ENCODE assay signal across 9 cellular contexts in genomic region chr1:96236156-96236739, GRCh38.
DNase-seq lines count a peak whose midpoint lies in the region; ATAC-seq, FAIRE-seq and TF ChIP-seq lines count a peak whose summit lies in the region.
"Had no signal": no experiment of that assay in that cellular context is flagged by ENCODE, and none has a peak within 500 bp of the region (broad histone marks: within the 10 kb centered on the region; RNA-seq: fewer than 3 reads in every experiment).

No MANE protein-coding gene starts in this region.

- ATAC-seq in HepG2 (no peak), HG02610 (IDR thresholded peaks at IDR 0.05; ENCODE audit: unreplicated experiment) (no peak)
- no peak for ATAC-seq in stimulated activated effector memory CD8-positive, alpha-beta T cell treated with anti-CD3 and anti-CD28 coated beads, Interleukin-12 subunit alpha, Interleukin-12 subunit beta, amount 100 ng/mL, for 72 hours

- H3K36me3 ChIP-seq in HepG2 (replicated peaks in 1 of 2; ENCODE audit: control insufficient read depth in 1 of 2, insufficient read depth in 2 of 2, low read length in 2 of 2) = no peaks in the 10 kb centered on the region

- H3K27ac ChIP-seq in HepG2 (ENCODE audit: extremely low read length, insufficient read depth, low read length) = no peak overlapping the region
- H3K27ac ChIP-seq: skin epidermis had no signal

- intact Hi-C loops in HepG2 (cut with micrococcal nuclease; ENCODE audit: unreplicated experiment) = no loop called here

- no peak overlapping the region for H3K4me3 Mint-ChIP-seq in immature natural killer cell
- H3K4me3 Mint-ChIP-seq in stimulated activated effector memory CD8-positive, alpha-beta T cell treated with anti-CD3 and anti-CD28 coated beads, Interleukin-12 subunit alpha, Interleukin-12 subunit beta, amount 100 ng/mL, for 72 hours = no peak overlapping the region

- peak; percentile 49 for TF ChIP-seq CTCF in HepG2 (CRISPR knock-in tag; IDR thresholded peaks at IDR 0.05)

- DNase-seq in EH (ENCODE audit: low read depth) = peak; percentile 63
- DNase-seq in HEK293T (ENCODE audit: extremely low spot score) = peak; percentile 16
- peak; percentile 36 for DNase-seq in NCI-H446 treated with DMSO at 0.1 percent for 48 hours (lab: John Stamatoyannopoulos, UW)
- peak; percentile 25 for DNase-seq in brain pericyte (ENCODE audit: low read depth, low spot score)
- DNase-seq in HepG2 (ENCODE audit: low spot score) = peak; percentile 10
- no peak for DNase-seq in immature natural killer cell
- no peak for DNase-seq in stimulated activated effector memory CD8-positive, alpha-beta T cell treated with anti-CD3 and anti-CD28 coated beads, Interleukin-12 subunit alpha, Interleukin-12 subunit beta, amount 100 ng/mL, for 72 hours (ENCODE audit: low spot score in 2 of 2)

- no peaks in the 10 kb centered on the region for H3K36me3 Mint-ChIP-seq in immature natural killer cell
- H3K36me3 Mint-ChIP-seq in stimulated activated effector memory CD8-positive, alpha-beta T cell treated with anti-CD3 and anti-CD28 coated beads, Interleukin-12 subunit alpha, Interleukin-12 subunit beta, amount 100 ng/mL, for 72 hours = no peaks in the 10 kb centered on the region

- H3K27me3 Mint-ChIP-seq in immature natural killer cell (ENCODE audit: low read depth in 3 of 3) = peaks cover 0 to 2% (median 1%) of the 10 kb centered on the region in 3 donors

- H3K4me1 ChIP-seq in HepG2 (ENCODE audit: insufficient read depth, low read length) = no peaks in the 10 kb centered on the region

- no peak overlapping the region for H3K4me2 ChIP-seq in HepG2 (ENCODE audit: low read depth, low read length)

- no peak for TF ChIP-seq EP300 in HepG2 (IDR thresholded peaks at IDR 0.05; ENCODE audit: low read depth in 2 of 2, low read length in 2 of 2)
- no peak for TF ChIP-seq EP300 in HepG2 (CRISPR knock-in tag; IDR thresholded peaks at IDR 0.05; ENCODE audit: borderline replicate concordance)

- no peaks in the 10 kb centered on the region for H4K20me1 ChIP-seq in HepG2 (ENCODE audit: insufficient read depth, low read length)

- no peak for TF ChIP-seq POLR2A in HepG2 (IDR thresholded peaks at IDR 0.05; ENCODE audit: insufficient read depth in 1 of 2, low read depth in 2 of 2, low read length in 2 of 2)

- H2AFZ ChIP-seq in HepG2 (ENCODE audit: low read length) = no peak overlapping the region

- H3K27me3 ChIP-seq in HepG2 (ENCODE audit: control insufficient read depth in 1 of 2, insufficient read depth in 2 of 2, low read length in 2 of 2) = no peaks in the 10 kb centered on the region

- H3K4me3 ChIP-seq in HepG2 (replicated peaks in 1 of 3; ENCODE audit: insufficient read depth in 1 of 3, low read depth in 2 of 3, low read length in 3 of 3) = no peak overlapping the region
- H3K4me3 ChIP-seq: skin epidermis had no signal

- H3K9ac ChIP-seq in HepG2 (ENCODE audit: insufficient read depth, low read depth, low read length) = no peak overlapping the region

- H3K9me3 ChIP-seq in HepG2 (ENCODE audit: low read length) = no peaks in the 10 kb centered on the region

- H3K9me3 Mint-ChIP-seq in immature natural killer cell = peaks cover 0 to 6% (median 2%) of the 10 kb centered on the region in 6 donors
- H3K9me3 Mint-ChIP-seq in stimulated activated effector memory CD8-positive, alpha-beta T cell treated with anti-CD3 and anti-CD28 coated beads, Interleukin-12 subunit alpha, Interleukin-12 subunit beta, amount 100 ng/mL, for 72 hours = no peaks in the 10 kb centered on the region

- no peak for TF ChIP-seq RAD21 in HepG2 (CRISPR knock-in tag; IDR thresholded peaks at IDR 0.05)

- WGBS in HepG2 (ENCODE audit: low lambda C conversion rate) = 3% methylated on average over 3 of the region's 4 CpGs

- in situ Hi-C loops in HepG2 (cut with HindIII; ENCODE audit: extremely low pct_ligation_motif_present, low pct_unique_long_range_greater_than_20kb) = loop anchor here (5.0 kb wide), 1 partner anchor 606 kb away; no protein-coding TSS in a partner anchor

- no TSS peak for BruUV-seq in HepG2 (replicated peaks; lab: Mats Ljungman, UMichigan)

- no peaks in the 10 kb centered on the region for H3K4me1 Mint-ChIP-seq in immature natural killer cell
- H3K4me1 Mint-ChIP-seq in stimulated activated effector memory CD8-positive, alpha-beta T cell treated with anti-CD3 and anti-CD28 coated beads, Interleukin-12 subunit alpha, Interleukin-12 subunit beta, amount 100 ng/mL, for 72 hours = no peaks in the 10 kb centered on the region

- POLR2A ChIA-PET in HEK293T (lab: Yijun Ruan, JAX) (no interaction called here), HepG2 (lab: Yijun Ruan, JAX) (no interaction called here)

- CTCF ChIA-PET in HEK293T (lab: Yijun Ruan, JAX) (interaction anchor here (0.6 to 1.0 kb wide), 2 partner anchors 285 to 491 kb away, joined by 4 to 5 read pairs; no protein-coding TSS in a partner anchor), HepG2 (lab: Yijun Ruan, JAX; ENCODE audit: low intra/inter-chr PET ratio, low total read pairs) (interaction anchor here (0.9 to 3.0 kb wide), 3 partner anchors 609 to 1814 kb away, joined by 3 to 9 read pairs (median 3); no protein-coding TSS in a partner anchor)

- FAIRE-seq in HepG2 (lab: Jason Lieb, UNC) = peak; percentile 48

- H3K27ac Mint-ChIP-seq in immature natural killer cell = no peak overlapping the region
- no peak overlapping the region for H3K27ac Mint-ChIP-seq in stimulated activated effector memory CD8-positive, alpha-beta T cell treated with anti-CD3 and anti-CD28 coated beads, Interleukin-12 subunit alpha, Interleukin-12 subunit beta, amount 100 ng/mL, for 72 hours

- H3K79me2 ChIP-seq in HepG2 (ENCODE audit: insufficient read depth, low read length) = no peaks in the 10 kb centered on the region

TF ChIP-seq in HEK293T, 16 proteins besides CTCF, POLR2A, EP300 and RAD21:
- no peak for TF ChIP-seq LEF1 (IDR thresholded peaks at IDR 0.05; ENCODE audit: borderline replicate concordance)
- no peak for TF ChIP-seq SUZ12 (IDR thresholded peaks at IDR 0.05)
- TF ChIP-seq ELF4 (IDR thresholded peaks at IDR 0.05) = no peak
- TF ChIP-seq CTBP1 (IDR thresholded peaks at IDR 0.05; ENCODE audit: borderline replicate concordance) = no peak
- no peak for TF ChIP-seq NFRKB (IDR thresholded peaks at IDR 0.05)
- TF ChIP-seq BHLHE40 (IDR thresholded peaks at IDR 0.05; ENCODE audit: borderline replicate concordance) = no peak
- no peak for TF ChIP-seq FOXM1 (IDR thresholded peaks at IDR 0.05; ENCODE audit: borderline replicate concordance)
- no peak for TF ChIP-seq FOXA1 (IDR thresholded peaks at IDR 0.05)
- no peak for TF ChIP-seq SP1 (IDR thresholded peaks at IDR 0.05)
- no peak for TF ChIP-seq L3MBTL2 (conservative IDR thresholded peaks at IDR 0.05)
- TF ChIP-seq PKNOX1 (IDR thresholded peaks at IDR 0.05) = no peak
- no peak for TF ChIP-seq HDGF (IDR thresholded peaks at IDR 0.05; ENCODE audit: borderline replicate concordance)
- no peak for TF ChIP-seq FOXK2 (IDR thresholded peaks at IDR 0.05)
- no peak for TF ChIP-seq ARNT (IDR thresholded peaks at IDR 0.05)
- TF ChIP-seq ZNF384 (IDR thresholded peaks at IDR 0.05) = no peak
- no peak for TF ChIP-seq TARDBP (IDR thresholded peaks at IDR 0.05)
TF ChIP-seq in HEK293T: peak in this region for 0.

TF ChIP-seq in HepG2, 621 proteins besides CTCF, POLR2A, EP300 and RAD21:
- peak; percentile 59 for TF ChIP-seq STAG1 (CRISPR knock-in tag; IDR thresholded peaks at IDR 0.05)
- no peak for TF ChIP-seq PLSCR1 (CRISPR knock-in tag; IDR thresholded peaks at IDR 0.05; ENCODE audit: borderline replicate concordance)
- no peak for TF ChIP-seq FOXA3 (CRISPR knock-in tag; IDR thresholded peaks at IDR 0.05)
- TF ChIP-seq TEAD3 (CRISPR knock-in tag; optimal IDR thresholded peaks at IDR 0.05; ENCODE audit: borderline replicate concordance) = no peak
- no peak for TF ChIP-seq ZNF724P (CRISPR knock-in tag; IDR thresholded peaks at IDR 0.05; ENCODE audit: borderline replicate concordance)
- peak; percentile 49 for TF ChIP-seq SMC3 (IDR thresholded peaks at IDR 0.05; ENCODE audit: low read length)
- TF ChIP-seq KDM6A (CRISPR knock-in tag; IDR thresholded peaks at IDR 0.05; ENCODE audit: low read depth) = no peak

Comparison
In these comparisons a context has a peak if more than half of its experiments do, and no peak if none do; other contexts are left out.
1. DNase-seq: peak in EH (single experiment), HEK293T (single experiment), NCI-H446 treated with DMSO at 0.1 percent for 48 hours (single experiment), brain pericyte (single experiment) and HepG2 (single experiment); none in immature natural killer cell (0 of 3) and stimulated activated effector memory CD8-positive, alpha-beta T cell treated with anti-CD3 and anti-CD28 coated beads, Interleukin-12 subunit alpha, Interleukin-12 subunit beta, amount 100 ng/mL, for 72 hours (0 of 2).